Comparison of ENCODE assay signal across 14 cellular contexts in genomic region chr4:2515835-2516550, GRCh38. TPM values are rescaled to one million over a fixed set of nuclear protein-coding genes. Genes with fewer than 3 reads are reported as not detected.
DNase-seq lines count a peak whose midpoint lies in the region; ATAC-seq and TF ChIP-seq lines count a peak whose summit lies in the region.
"Had no signal": no experiment of that assay in that cellular context is flagged by ENCODE, and none has a peak within 500 bp of the region (broad histone marks: within the 10 kb centered on the region; RNA-seq: fewer than 3 reads in every experiment).

No MANE protein-coding gene starts in this region.

- H3K27me3 Mint-ChIP-seq in nephron progenitor cell (ENCODE audit: low read depth, poor library complexity), result no peaks in the 10 kb centered on the region
- H3K27me3 Mint-ChIP-seq: activated CD8-positive, alpha-beta memory T cell treated with anti-CD3 and anti-CD28 coated beads, Interleukin-2, amount 10 ng/mL, durations not matched to agents 7 days and 5 days had no signal

- no peak overlapping the region for H3K4me3 ChIP-seq in A673 (ENCODE audit: low read depth, low read length, poor library complexity, severe bottlenecking)
- no peak overlapping the region for H3K4me3 ChIP-seq in RWPE2 (ENCODE audit: severe bottlenecking)
- no peak overlapping the region for H3K4me3 ChIP-seq in cardiac muscle cell

- TF ChIP-seq CTCF in A673 (conservative IDR thresholded peaks at IDR 0.05; ENCODE audit: low read depth, low read length) (no peak), RWPE2 (IDR thresholded peaks at IDR 0.05; ENCODE audit: poor library complexity, severe bottlenecking) (no peak), cardiac muscle cell (IDR thresholded peaks at IDR 0.05; ENCODE audit: low read depth, low read length) (no peak), nephron progenitor cell (IDR thresholded peaks at IDR 0.05) (no peak)

- peaks cover 59% of the 10 kb centered on the region for H3K36me3 Mint-ChIP-seq in nephron progenitor cell (ENCODE audit: low read depth)

- no peaks in the 10 kb centered on the region for H3K4me1 Mint-ChIP-seq in nephron progenitor cell

- 0 out of 3 replicates have a peak, but pooled peaks have one; percentile 26 for ATAC-seq in RWPE2 (ENCODE audit: low read depth)
- ATAC-seq in GM19395 (IDR thresholded peaks at IDR 0.05; ENCODE audit: unreplicated experiment), result no peak
- no peak for ATAC-seq in HG02840 (IDR thresholded peaks at IDR 0.05; ENCODE audit: low FRiP score, unreplicated experiment)
- ATAC-seq: activated CD8-positive, alpha-beta memory T cell treated with anti-CD3 and anti-CD28 coated beads, Interleukin-2, amount 10 ng/mL, durations not matched to agents 7 days and 5 days; HCT116 had no signal

- no peaks in the 10 kb centered on the region for H3K9me3 Mint-ChIP-seq in nephron progenitor cell

- H3K27ac ChIP-seq in A673 (ENCODE audit: low read depth, low read length, poor library complexity, severe bottlenecking) (peak overlapping the region; percentile 37), RWPE2 (ENCODE audit: poor library complexity, severe bottlenecking) (no peak overlapping the region), cardiac muscle cell (peak overlapping the region; percentile 51)

- H3K27me3 ChIP-seq in A673 (replicated peaks; ENCODE audit: insufficient read depth, low read depth, low read length, poor library complexity), result no peaks in the 10 kb centered on the region
- H3K27me3 ChIP-seq in RWPE2 (ENCODE audit: insufficient read depth, poor library complexity, severe bottlenecking), result no peaks in the 10 kb centered on the region
- H3K27me3 ChIP-seq in cardiac muscle cell, result no peaks in the 10 kb centered on the region

- no peaks in the 10 kb centered on the region for H3K9me3 ChIP-seq in A673 (ENCODE audit: low read depth, low read length, poor library complexity, severe bottlenecking)
- H3K9me3 ChIP-seq in RWPE2 (ENCODE audit: severe bottlenecking), result no peaks in the 10 kb centered on the region
- H3K9me3 ChIP-seq in cardiac muscle cell (ENCODE audit: low read depth), result no peaks in the 10 kb centered on the region

- no peak overlapping the region for H3K4me3 Mint-ChIP-seq in nephron progenitor cell
- H3K4me3 Mint-ChIP-seq: activated CD8-positive, alpha-beta memory T cell treated with anti-CD3 and anti-CD28 coated beads, Interleukin-2, amount 10 ng/mL, durations not matched to agents 7 days and 5 days had no signal

- H3K4me1 ChIP-seq in A673 (ENCODE audit: insufficient read depth, low read length, poor library complexity, severe bottlenecking), result no peaks in the 10 kb centered on the region
- no peaks in the 10 kb centered on the region for H3K4me1 ChIP-seq in RWPE2 (ENCODE audit: insufficient read depth, poor library complexity, severe bottlenecking)
- no peaks in the 10 kb centered on the region for H3K4me1 ChIP-seq in cardiac muscle cell (ENCODE audit: low read depth)

- intact Hi-C loops in A673 (cut with micrococcal nuclease; ENCODE audit: unreplicated experiment), result no loop called here

- no TSS peak for BruUV-seq in A673 (replicated peaks; lab: Mats Ljungman, UMichigan)

- H3K27ac Mint-ChIP-seq in nephron progenitor cell, result peak overlapping the region; percentile 55
- H3K27ac Mint-ChIP-seq: activated CD8-positive, alpha-beta memory T cell treated with anti-CD3 and anti-CD28 coated beads, Interleukin-2, amount 10 ng/mL, durations not matched to agents 7 days and 5 days had no signal

- peaks cover 32% of the 10 kb centered on the region for H3K36me3 ChIP-seq in A673 (ENCODE audit: insufficient read depth, low read length, poor library complexity, severe bottlenecking)
- H3K36me3 ChIP-seq in RWPE2 (ENCODE audit: low read depth), result peaks cover 33% of the 10 kb centered on the region
- H3K36me3 ChIP-seq in cardiac muscle cell, result peaks cover 19% of the 10 kb centered on the region

- DNase-seq in A673 (ENCODE audit: low spot score) (no peak), RWPE2 (ENCODE audit: low spot score) (no peak), cardiac muscle cell (ENCODE audit: low read depth in 1 of 2, low spot score in 1 of 2) (peak in 1 of 2 donors; percentile 36), nephron progenitor cell (no peak), islet precursor cell (no peak), NCI-H526 treated with DMSO at 0.1 percent for 48 hours (lab: John Stamatoyannopoulos, UW) (no peak)
- DNase-seq: activated CD8-positive, alpha-beta memory T cell treated with anti-CD3 and anti-CD28 coated beads, Interleukin-2, amount 10 ng/mL, durations not matched to agents 7 days and 5 days; EL; glutamatergic neuron; NCI-H446 treated with DMSO at 0.1 percent for 48 hours; occipital lobe had no signal

- CTCF ChIA-PET in A673 (lab: Charles Lee), result no interaction called here

- POLR2A ChIA-PET in A673 (lab: Charles Lee; ENCODE audit: low non-redundant PET), result no interaction called here

RNA-seq across cellular contexts. Expression of gene FAM193A, which starts 20.5 kb away (rescaled TPM):
- total RNA-seq in A673 (2021) (35.5 and 38.2 TPM in 2 replicates), cardiac muscle cell (17.3 and 34.0 TPM in 2 replicates)
- polyA plus RNA-seq in cardiac muscle cell, result 12.0 and 23.4 TPM in 2 replicates

RNA-seq across cellular contexts. Expression of gene RNF4, which starts 47.1 kb away (rescaled TPM):
- total RNA-seq in A673 (2021) (113 and 119 TPM in 2 replicates), cardiac muscle cell (58.7 and 58.8 TPM in 2 replicates)
- polyA plus RNA-seq in cardiac muscle cell, result 56.8 and 81.1 TPM in 2 replicates
